In genomic region chrX:63561425-63561824, GRCh38 we compare ENCODE assay signal across 8 cellular contexts.
A peak's percentile ranks its signal among the peaks of the same experiment; 100 is the strongest.
DNase-seq lines count a peak whose midpoint lies in the region; ATAC-seq, FAIRE-seq and TF ChIP-seq lines count a peak whose summit lies in the region.

No MANE protein-coding gene starts in this region.

- CTCF ChIA-PET in T-cell (lab: Charles Lee): no interaction called here

- WGBS in heart right ventricle, 2 donors: 0 to 2% methylated on average over 6 of the region's 6 CpGs
- WGBS in small intestine, 3 donors: 4 to 29% (median 12%) methylated on average over 6 of the region's 6 CpGs

- DNase-seq in NCI-H2107 treated with DMSO at 0.1 percent for 48 hours (lab: John Stamatoyannopoulos, UW; ENCODE audit: unreplicated experiment) (peak; percentile 26), NCI-H2107 (lab: John Stamatoyannopoulos, UW) (no peak), T-cell (no peak), heart right ventricle (no peak), small intestine (peak; percentile 0), AML-193 (lab: John Stamatoyannopoulos, UW) (no peak)
- DNase-seq in activated effector memory CD4-positive, alpha-beta T cell treated with Interleukin-2 at 50 U/mL for 16 hours: no peak

- no peak for TF ChIP-seq CTCF in heart right ventricle (IDR thresholded peaks at IDR 0.05)

- H3K27me3 Mint-ChIP-seq in T-cell: peaks cover 2 to 17% of the 10 kb centered on the region in 2 donors

- peak overlapping the region; percentile 92 to 96 (median 94) for H3K4me3 Mint-ChIP-seq in T-cell

- H3K4me1 ChIP-seq in heart right ventricle (peaks cover 0 to 15% (median 4%) of the 10 kb centered on the region in 9 donors), small intestine (ENCODE audit: control insufficient read depth in 2 of 2, insufficient read depth in 1 of 2, low read depth in 1 of 2, low read length in 1 of 2) (no peaks in the 10 kb centered on the region)

- H3K27ac Mint-ChIP-seq in T-cell: no peak overlapping the region

- H3K27me3 ChIP-seq in heart right ventricle (peaks cover 0 to 6% (median 0%) of the 10 kb centered on the region in 7 donors), small intestine (ENCODE audit: control insufficient read depth in 2 of 2, insufficient read depth in 2 of 2, low read length in 2 of 2) (no peaks in the 10 kb centered on the region)

- ATAC-seq in T-cell (replicated peaks in 1 of 4) (no peak), heart right ventricle (peak in 5 of 8 donors; percentile 28 to 57 (median 46)), HG03439 (IDR thresholded peaks at IDR 0.05; ENCODE audit: unreplicated experiment) (no peak)

- intact Hi-C loops in heart right ventricle (cut with DNase I): loop anchor here in 1 of 10 donors (10.0 kb wide), 1 partner anchor 193 kb away; a partner anchor contains a TSS

- POLR2A ChIA-PET in T-cell (lab: Charles Lee): no interaction called here

- peaks cover 12% of the 10 kb centered on the region for H3K36me3 Mint-ChIP-seq in T-cell

- peaks cover 12 to 34% (median 17%) of the 10 kb centered on the region in 3 donors for H3K4me1 Mint-ChIP-seq in T-cell

- H3K9me3 ChIP-seq in heart right ventricle (peaks cover 0 to 12% (median 0%) of the 10 kb centered on the region in 11 donors), small intestine (ENCODE audit: control insufficient read depth, low read depth) (no peaks in the 10 kb centered on the region)

- peaks cover 0 to under 1% (median under 1%) of the 10 kb centered on the region in 3 donors for H3K9me3 Mint-ChIP-seq in T-cell

- no peak for FAIRE-seq in small intestine (lab: Jason Lieb, UNC)

- H3K36me3 ChIP-seq in heart right ventricle: no peaks in the 10 kb centered on the region
- no peaks in the 10 kb centered on the region for H3K36me3 ChIP-seq in small intestine (ENCODE audit: control insufficient read depth in 2 of 2, insufficient read depth in 2 of 2, low read length in 2 of 2)

- H3K4me3 ChIP-seq in heart right ventricle (peak overlapping the region; percentile 41 to 76 (median 68)), small intestine (ENCODE audit: low read depth in 1 of 2, low read length in 2 of 2) (peak overlapping the region in 1 of 2 donors; percentile 43)

- peak overlapping the region in 8 of 10 donors; percentile 39 to 81 (median 73) for H3K27ac ChIP-seq in heart right ventricle
- H3K27ac ChIP-seq in small intestine (ENCODE audit: low read depth in 1 of 2, low read length in 1 of 2): no peak overlapping the region

Comparison
In these comparisons a context has a peak if more than half of its experiments do, and no peak if none do; other contexts are left out.
1. DNase-seq: peak in NCI-H2107 treated with DMSO at 0.1 percent for 48 hours (single experiment) and small intestine (single experiment); none in NCI-H2107 (single experiment), T-cell (0 of 34), heart right ventricle (0 of 2), AML-193 (0 of 2) and activated effector memory CD4-positive, alpha-beta T cell treated with Interleukin-2 at 50 U/mL for 16 hours (single experiment).
2. ATAC-seq: peak in heart right ventricle (5 of 8); none in T-cell (0 of 4) and HG03439 (single experiment).
3. H3K27ac ChIP-seq: peak in heart right ventricle (8 of 10); none in small intestine (0 of 2).